ENCODE assay signal across 10 cellular contexts in the genomic region with DNA sequence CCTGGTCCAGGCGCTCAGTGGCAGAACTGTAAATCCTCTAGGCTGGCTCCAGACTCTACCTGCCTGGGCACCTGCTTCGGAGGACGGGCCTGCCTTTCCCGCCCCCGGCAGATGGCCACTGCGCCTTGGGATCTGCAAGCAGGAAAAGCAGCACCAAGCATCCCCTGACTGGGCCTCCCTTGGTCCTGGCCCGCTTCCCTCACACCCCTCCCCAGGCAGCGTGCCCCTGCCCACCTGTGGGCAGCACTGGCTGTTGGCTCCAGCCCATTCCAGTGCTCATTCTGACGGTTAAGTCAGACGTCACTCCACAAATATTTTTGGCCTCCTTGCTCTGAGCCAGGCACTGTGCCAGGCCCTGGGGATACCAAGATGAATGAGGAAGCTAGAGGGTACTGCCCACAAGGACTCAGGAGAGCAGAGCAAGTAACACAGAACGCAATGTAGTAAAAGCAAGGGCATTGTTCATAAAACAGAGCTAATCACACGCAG. TPM values are rescaled to one million over a fixed set of nuclear protein-coding genes. Genes with fewer than 3 reads are reported as not detected.
DNase-seq lines count a peak whose midpoint lies in the region; ATAC-seq, FAIRE-seq and TF ChIP-seq lines count a peak whose summit lies in the region.
"Had no signal": no experiment of that assay in that cellular context is flagged by ENCODE, and none has a peak within 500 bp of the region (broad histone marks: within the 10 kb centered on the region; RNA-seq: fewer than 3 reads in every experiment).

No MANE protein-coding gene starts in this region.

- no peak overlapping the region for H2AFZ ChIP-seq in astrocyte (ENCODE audit: low read depth, low read length)

- H3K4me3 Mint-ChIP-seq in astrocyte (ENCODE audit: unreplicated experiment): no peak overlapping the region
- H3K4me3 Mint-ChIP-seq in effector memory CD8-positive, alpha-beta T cell: no peak overlapping the region

- no peak overlapping the region for H3K9ac ChIP-seq in astrocyte (ENCODE audit: low read length)

- no peak for FAIRE-seq in astrocyte (lab: Jason Lieb, UNC)
- FAIRE-seq: G401.6 had no signal

- DNase-seq in AG20443 (ENCODE audit: low spot score) (peak; percentile 53), LoVo (ENCODE audit: low spot score) (peak; percentile 65), astrocyte (ENCODE audit: low read depth) (peak; percentile 69), kidney epithelial cell (ENCODE audit: low read depth) (peak; percentile 77), HEK293T (ENCODE audit: extremely low spot score) (no peak), brain microvascular endothelial cell (no peak)
- DNase-seq in effector memory CD8-positive, alpha-beta T cell: no peak
- DNase-seq: NCI-H748 treated with DMSO at 0.1 percent for 48 hours had no signal

- H4K20me1 ChIP-seq in astrocyte (ENCODE audit: insufficient read depth, low read length): no peaks in the 10 kb centered on the region

- no peaks in the 10 kb centered on the region for H3K36me3 Mint-ChIP-seq in astrocyte (ENCODE audit: low read depth, unreplicated experiment)
- peaks cover 3% of the 10 kb centered on the region for H3K36me3 Mint-ChIP-seq in effector memory CD8-positive, alpha-beta T cell (ENCODE audit: insufficient read depth)

- H3K27me3 ChIP-seq in astrocyte (ENCODE audit: insufficient read depth, low read length): peaks cover 25% of the 10 kb centered on the region
- peaks cover 27% of the 10 kb centered on the region for H3K27me3 ChIP-seq in kidney epithelial cell (ENCODE audit: control insufficient read depth, insufficient read depth, low read length)
- peaks cover 30% of the 10 kb centered on the region for H3K27me3 ChIP-seq in brain microvascular endothelial cell (replicated peaks)

- peaks cover 12% of the 10 kb centered on the region for H3K4me1 ChIP-seq in astrocyte (ENCODE audit: insufficient read depth, low read length)

- ATAC-seq in HG03439 (IDR thresholded peaks at IDR 0.05; ENCODE audit: unreplicated experiment): no peak
- no peak for ATAC-seq in effector memory CD8-positive, alpha-beta T cell (replicated peaks)

- peaks cover 51% of the 10 kb centered on the region for H3K27me3 Mint-ChIP-seq in astrocyte (ENCODE audit: low read depth, unreplicated experiment)
- H3K27me3 Mint-ChIP-seq in effector memory CD8-positive, alpha-beta T cell: peaks cover 21 to 25% of the 10 kb centered on the region in 2 donors

- H3K36me3 ChIP-seq in astrocyte (ENCODE audit: insufficient read depth, low read length): no peaks in the 10 kb centered on the region
- H3K36me3 ChIP-seq in kidney epithelial cell (ENCODE audit: control insufficient read depth, insufficient read depth, low read length): no peaks in the 10 kb centered on the region
- no peaks in the 10 kb centered on the region for H3K36me3 ChIP-seq in brain microvascular endothelial cell (replicated peaks)

- no peaks in the 10 kb centered on the region for H3K4me1 Mint-ChIP-seq in astrocyte (ENCODE audit: low read depth, unreplicated experiment)
- peaks cover 37 to 42% of the 10 kb centered on the region in 2 donors for H3K4me1 Mint-ChIP-seq in effector memory CD8-positive, alpha-beta T cell (ENCODE audit: low read depth in 2 of 2)

- H3K4me3 ChIP-seq in astrocyte (ENCODE audit: insufficient read depth, low read depth, low read length): no peak overlapping the region
- H3K4me3 ChIP-seq in kidney epithelial cell (ENCODE audit: low read depth, low read length): no peak overlapping the region
- H3K4me3 ChIP-seq in brain microvascular endothelial cell (ENCODE audit: low read depth, low read length): no peak overlapping the region

- POLR2A ChIA-PET in HEK293T (lab: Yijun Ruan, JAX): no interaction called here

- H3K27ac Mint-ChIP-seq in astrocyte (ENCODE audit: unreplicated experiment): no peak overlapping the region
- H3K27ac Mint-ChIP-seq in effector memory CD8-positive, alpha-beta T cell: no peak overlapping the region

- H3K4me2 ChIP-seq in astrocyte (ENCODE audit: low read length): peak overlapping the region; percentile 6

- no peaks in the 10 kb centered on the region for H3K79me2 ChIP-seq in astrocyte (ENCODE audit: insufficient read depth, low read length)

- CTCF ChIA-PET in HEK293T (lab: Yijun Ruan, JAX): interaction anchor here (0.9 to 1.9 kb wide), 3 partner anchors 9 to 47 kb away, joined by 3 to 7 read pairs (median 4); no protein-coding TSS in a partner anchor

- H3K9me3 Mint-ChIP-seq in astrocyte (ENCODE audit: unreplicated experiment): peaks cover 8% of the 10 kb centered on the region
- H3K9me3 Mint-ChIP-seq in effector memory CD8-positive, alpha-beta T cell: peaks cover 0 to 5% of the 10 kb centered on the region in 2 donors

- no peak for TF ChIP-seq CTCF in astrocyte (IDR thresholded peaks at IDR 0.05; ENCODE audit: insufficient read depth, low read depth, low read length)
- no peak for TF ChIP-seq CTCF in kidney epithelial cell (IDR thresholded peaks at IDR 0.05; ENCODE audit: insufficient read depth, low read length, poor library complexity, severe bottlenecking)
- TF ChIP-seq CTCF in brain microvascular endothelial cell (IDR thresholded peaks at IDR 0.05; ENCODE audit: low read depth, low read length, missing control alignments): no peak

- H3K27ac ChIP-seq in astrocyte (ENCODE audit: low read depth, low read length): no peak overlapping the region
- no peak overlapping the region for H3K27ac ChIP-seq in brain microvascular endothelial cell

- in situ Hi-C loops in brain microvascular endothelial cell (cut with HindIII; ENCODE audit: low pct_ligation_motif_present, low sequenced_read_pairs): no loop called here

- H3K9me3 ChIP-seq in astrocyte (ENCODE audit: insufficient read depth, low read depth, low read length): peaks cover 4% of the 10 kb centered on the region

TF ChIP-seq in HEK293T, 16 proteins besides CTCF, POLR2A, EP300 and RAD21:
- TF ChIP-seq, protein P1, sequence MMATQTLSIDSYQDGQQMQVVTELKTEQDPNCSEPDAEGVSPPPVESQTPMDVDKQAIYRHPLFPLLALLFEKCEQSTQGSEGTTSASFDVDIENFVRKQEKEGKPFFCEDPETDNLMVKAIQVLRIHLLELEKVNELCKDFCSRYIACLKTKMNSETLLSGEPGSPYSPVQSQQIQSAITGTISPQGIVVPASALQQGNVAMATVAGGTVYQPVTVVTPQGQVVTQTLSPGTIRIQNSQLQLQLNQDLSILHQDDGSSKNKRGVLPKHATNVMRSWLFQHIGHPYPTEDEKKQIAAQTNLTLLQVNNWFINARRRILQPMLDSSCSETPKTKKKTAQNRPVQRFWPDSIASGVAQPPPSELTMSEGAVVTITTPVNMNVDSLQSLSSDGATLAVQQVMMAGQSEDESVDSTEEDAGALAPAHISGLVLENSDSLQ (IDR thresholded peaks at IDR 0.05): no peak
TF ChIP-seq in HEK293T: peak in this region for 0.

RNA-seq across cellular contexts. Expression of a gene that starts 22.0 kb away (rescaled TPM):
- 2.2 and 2.3 TPM in 2 replicates for total RNA-seq in astrocyte
- 1.5 and 2.0 TPM in 2 replicates for total RNA-seq in kidney epithelial cell

RNA-seq across cellular contexts. Expression of a gene that starts 26.7 kb away (rescaled TPM):
- total RNA-seq in astrocyte (15.7 and 17.8 TPM in 2 replicates), kidney epithelial cell (12.1 and 14.0 TPM in 2 replicates)

RNA-seq across cellular contexts. Expression of a gene that starts 55.9 kb away (rescaled TPM):
- total RNA-seq in astrocyte (2.5 and 3.1 TPM in 2 replicates), kidney epithelial cell (4.3 and 5.1 TPM in 2 replicates)

Comparison
In these comparisons a context has a peak if more than half of its experiments do, and no peak if none do; other contexts are left out.
1. DNase-seq: peak in AG20443 (single experiment), LoVo (single experiment), astrocyte (single experiment) and kidney epithelial cell (single experiment); none in effector memory CD8-positive, alpha-beta T cell (0 of 3), HEK293T (single experiment) and brain microvascular endothelial cell (single experiment).